In the genomic region with DNA sequence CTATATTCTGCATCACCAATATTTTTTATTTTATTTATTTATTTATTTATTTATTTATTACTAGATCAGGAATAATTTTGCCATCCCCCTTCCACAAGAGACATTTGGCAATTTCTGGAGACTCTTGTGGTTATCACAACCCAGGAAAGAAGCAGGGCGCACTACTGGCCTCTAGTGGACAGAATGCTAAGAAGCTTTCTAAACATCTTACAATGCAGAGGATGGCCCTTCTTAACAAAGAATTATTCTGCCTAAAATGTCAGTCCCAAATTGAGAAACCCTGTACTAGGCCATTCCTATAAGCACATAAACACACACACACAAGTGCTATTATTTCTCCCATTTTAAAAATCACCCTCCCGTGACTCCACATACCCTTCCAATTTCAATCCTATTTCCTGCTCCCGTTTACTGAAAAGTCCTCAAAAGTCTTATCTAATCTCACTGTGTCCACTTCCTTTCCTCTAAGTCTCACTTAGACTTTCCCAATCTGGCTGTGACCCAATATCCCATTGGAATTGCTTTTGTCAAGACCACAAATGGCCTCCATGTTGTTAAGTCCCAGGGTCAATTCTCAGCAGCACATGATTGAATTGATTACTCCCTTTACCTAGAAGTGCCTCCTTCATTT, we compare ENCODE assay signal across 8 cellular contexts. TPM values are rescaled to one million over a fixed set of nuclear protein-coding genes. Genes with fewer than 3 reads are reported as not detected.
A peak's percentile ranks its signal among the peaks of the same experiment; 100 is the strongest.
DNase-seq lines count a peak whose midpoint lies in the region; ATAC-seq and TF ChIP-seq lines count a peak whose summit lies in the region.

No MANE protein-coding gene starts in this region.

- H3K9me3 ChIP-seq in Panc1 (ENCODE audit: control insufficient read depth, insufficient read depth, low read depth, low read length) (no peaks in the 10 kb centered on the region), gastroesophageal sphincter (no peaks in the 10 kb centered on the region), trophoblast cell (ENCODE audit: insufficient read depth, low read depth, low read length) (no peaks in the 10 kb centered on the region), aorta (ENCODE audit: control insufficient read depth, low read length) (no peaks in the 10 kb centered on the region)

- H3K36me3 ChIP-seq in Panc1 (ENCODE audit: control insufficient read depth, insufficient read depth, low read length) (no peaks in the 10 kb centered on the region), gastroesophageal sphincter (no peaks in the 10 kb centered on the region), trophoblast cell (ENCODE audit: control insufficient read depth in 1 of 2, insufficient read depth in 2 of 2, low read length in 2 of 2) (no peaks in the 10 kb centered on the region), aorta (ENCODE audit: control insufficient read depth in 1 of 2, insufficient read depth in 2 of 2, low read length in 1 of 2) (no peaks in the 10 kb centered on the region)

- ATAC-seq in Panc1 (peak; percentile 82), gastroesophageal sphincter (peak; percentile 58), aorta (ENCODE audit: low FRiP score) (no peak), GM18907 (IDR thresholded peaks at IDR 0.05; ENCODE audit: unreplicated experiment) (no peak)

- no peak overlapping the region for H2BK12ac ChIP-seq in trophoblast cell (ENCODE audit: low read length)

- H3K4ac ChIP-seq in trophoblast cell (ENCODE audit: low read depth, low read length): no peak overlapping the region

- H3K4me3 ChIP-seq in Panc1 (ENCODE audit: low read depth in 2 of 2, low read length in 2 of 2): no peak overlapping the region
- no peak overlapping the region for H3K4me3 ChIP-seq in gastroesophageal sphincter
- H3K4me3 ChIP-seq in trophoblast cell (ENCODE audit: low read depth, low read length): no peak overlapping the region
- H3K4me3 ChIP-seq in aorta (ENCODE audit: low read length in 2 of 2): no peak overlapping the region

- TF ChIP-seq POLR2A in gastroesophageal sphincter (IDR thresholded peaks at IDR 0.05): no peak

- intact Hi-C loops in Panc1 (cut with micrococcal nuclease; ENCODE audit: unreplicated experiment) (loop anchor here (2.0 kb wide), 1 partner anchor 418 kb away; no protein-coding TSS in a partner anchor), aorta (cut with DNase I) (loop anchor here in 1 of 2 donors (5.0 kb wide), 1 partner anchor 105 kb away; no protein-coding TSS in a partner anchor)
- intact Hi-C loops in activated T-helper 2 cell treated with anti-CD3 and anti-CD28 coated beads, Interferon-gamma antibody, Interleukin-2, Interleukin-4, amounts not matched to agents 10 μg/mL and 5 μg/mL and 100 μg/mL, durations not matched to agents 14 hours and 24 hours and 36 hours (cut with micrococcal nuclease): loop anchor here (1.0 to 10.0 kb wide), 4 partner anchors 44 to 218 kb away; partner anchors contain the start of genes CDKN2C and RNF11

- peak; percentile 4 for DNase-seq in DMS 273 treated with DMSO at 0.1 percent for 48 hours (lab: John Stamatoyannopoulos, UW)
- peak; percentile 81 for DNase-seq in HT-29 (ENCODE audit: low spot score)
- no peak for DNase-seq in Panc1 (ENCODE audit: low read depth, low spot score)
- DNase-seq in activated T-helper 2 cell treated with anti-CD3 and anti-CD28 coated beads, Interferon-gamma antibody, Interleukin-2, Interleukin-4, amounts not matched to agents 10 μg/mL and 5 μg/mL and 100 μg/mL, durations not matched to agents 14 hours and 24 hours and 36 hours (ENCODE audit: low spot score): peak; percentile 20
- peak; percentile 66 to 93 for DNase-seq in trophoblast cell
- peak; percentile 74 to 83 for DNase-seq in aorta

- H2AFZ ChIP-seq in trophoblast cell (ENCODE audit: insufficient read depth, low read length, poor library complexity): no peak overlapping the region

- WGBS in gastroesophageal sphincter (ENCODE audit: low coverage in 1 of 2), 2 donors: 36 to 42% methylated on average over 3 of the region's 3 CpGs
- WGBS in trophoblast cell (ENCODE audit: extremely low coverage, insufficient coverage, insufficient read length): 100% methylated on average over 2 of the region's 3 CpGs
- 32 to 41% methylated on average over 3 of the region's 3 CpGs for WGBS in aorta, 2 donors

- H3K79me2 ChIP-seq in trophoblast cell (ENCODE audit: control insufficient read depth, insufficient read depth, low read length, poor library complexity): no peaks in the 10 kb centered on the region

- H3K27ac ChIP-seq in Panc1 (ENCODE audit: low read length) (no peak overlapping the region), gastroesophageal sphincter (no peak overlapping the region), trophoblast cell (ENCODE audit: low read depth, low read length) (no peak overlapping the region), aorta (ENCODE audit: low read depth in 1 of 2, low read length in 2 of 2) (no peak overlapping the region)

- H3K36me3 Mint-ChIP-seq in activated T-helper 2 cell treated with anti-CD3 and anti-CD28 coated beads, Interferon-gamma antibody, Interleukin-2, Interleukin-4, amounts not matched to agents 10 μg/mL and 5 μg/mL and 100 μg/mL, durations not matched to agents 14 hours and 24 hours and 36 hours (ENCODE audit: low read depth): no peaks in the 10 kb centered on the region

- H3K18ac ChIP-seq in trophoblast cell (ENCODE audit: low read length): no peak overlapping the region

- H3K27me3 ChIP-seq in Panc1 (ENCODE audit: control insufficient read depth, insufficient read depth, low read length): no peaks in the 10 kb centered on the region
- no peaks in the 10 kb centered on the region for H3K27me3 ChIP-seq in gastroesophageal sphincter
- H3K27me3 ChIP-seq in trophoblast cell (ENCODE audit: insufficient read depth, low read length): no peaks in the 10 kb centered on the region
- no peaks in the 10 kb centered on the region for H3K27me3 ChIP-seq in aorta (ENCODE audit: control insufficient read depth in 1 of 2, insufficient read depth in 2 of 2, low read length in 1 of 2)

- no peak overlapping the region for H3K4me3 Mint-ChIP-seq in activated T-helper 2 cell treated with anti-CD3 and anti-CD28 coated beads, Interferon-gamma antibody, Interleukin-2, Interleukin-4, amounts not matched to agents 10 μg/mL and 5 μg/mL and 100 μg/mL, durations not matched to agents 14 hours and 24 hours and 36 hours (ENCODE audit: low read depth)

- POLR2A ChIA-PET in Panc1 (lab: Charles Lee): interaction anchor here (0.6 kb wide), 2 partner anchors 396 to 444 kb away, joined by 3 to 5 read pairs; no protein-coding TSS in a partner anchor

- H3K27ac Mint-ChIP-seq in activated T-helper 2 cell treated with anti-CD3 and anti-CD28 coated beads, Interferon-gamma antibody, Interleukin-2, Interleukin-4, amounts not matched to agents 10 μg/mL and 5 μg/mL and 100 μg/mL, durations not matched to agents 14 hours and 24 hours and 36 hours: no peak overlapping the region

- CTCF ChIA-PET in Panc1 (lab: Charles Lee): interaction anchor here (0.7 kb wide), 1 partner anchor 14 kb away, joined by 3 read pairs; no protein-coding TSS in a partner anchor

- H4K8ac ChIP-seq in trophoblast cell (ENCODE audit: low read depth, low read length): no peak overlapping the region

- TF ChIP-seq CTCF in Panc1 (IDR thresholded peaks at IDR 0.05) (peak; percentile 84), gastroesophageal sphincter (IDR thresholded peaks at IDR 0.05) (peak; percentile 65 to 83 (median 75))

- no peak overlapping the region for H4K12ac ChIP-seq in trophoblast cell (ENCODE audit: low read depth, low read length)

- BruUV-seq in Panc1 (replicated peaks; lab: Mats Ljungman, UMichigan): no TSS peak

- no peak overlapping the region for H2BK5ac ChIP-seq in trophoblast cell (ENCODE audit: low read depth, low read length, poor library complexity)

- peaks cover 5% of the 10 kb centered on the region for H3K27me3 Mint-ChIP-seq in activated T-helper 2 cell treated with anti-CD3 and anti-CD28 coated beads, Interferon-gamma antibody, Interleukin-2, Interleukin-4, amounts not matched to agents 10 μg/mL and 5 μg/mL and 100 μg/mL, durations not matched to agents 14 hours and 24 hours and 36 hours (ENCODE audit: low read depth)

- H3K79me1 ChIP-seq in trophoblast cell (ENCODE audit: low read length): no peaks in the 10 kb centered on the region

- H3K9ac ChIP-seq in trophoblast cell (ENCODE audit: low read length): no peak overlapping the region

- no peak overlapping the region for H3K14ac ChIP-seq in trophoblast cell (ENCODE audit: low read length)

- no peak overlapping the region for H2AK5ac ChIP-seq in trophoblast cell (ENCODE audit: low read length)

- in situ Hi-C loops in Panc1 (cut with HindIII; ENCODE audit: low pct_unique_long_range_greater_than_20kb, low sequenced_read_pairs): no loop called here

- H3K4me2 ChIP-seq in trophoblast cell (ENCODE audit: low read length): no peak overlapping the region

- no peaks in the 10 kb centered on the region for H3K9me3 Mint-ChIP-seq in activated T-helper 2 cell treated with anti-CD3 and anti-CD28 coated beads, Interferon-gamma antibody, Interleukin-2, Interleukin-4, amounts not matched to agents 10 μg/mL and 5 μg/mL and 100 μg/mL, durations not matched to agents 14 hours and 24 hours and 36 hours

- TF ChIP-seq EP300 in gastroesophageal sphincter (IDR thresholded peaks at IDR 0.05): no peak

- H3K23ac ChIP-seq in trophoblast cell (ENCODE audit: low read length): no peak overlapping the region

- H3K4me1 ChIP-seq in Panc1 (ENCODE audit: control insufficient read depth, insufficient read depth, low read length) (no peaks in the 10 kb centered on the region), gastroesophageal sphincter (no peaks in the 10 kb centered on the region), trophoblast cell (ENCODE audit: control insufficient read depth in 1 of 2, insufficient read depth in 2 of 2, low read length in 2 of 2) (no peaks in the 10 kb centered on the region), aorta (ENCODE audit: control insufficient read depth in 1 of 2, insufficient read depth in 2 of 2, low read length in 2 of 2) (no peaks in the 10 kb centered on the region)

- H4K91ac ChIP-seq in trophoblast cell (ENCODE audit: low read depth, low read length): no peak overlapping the region

- H2BK120ac ChIP-seq in trophoblast cell (ENCODE audit: insufficient read depth, low read length, poor library complexity): no peak overlapping the region

- H3K4me1 Mint-ChIP-seq in activated T-helper 2 cell treated with anti-CD3 and anti-CD28 coated beads, Interferon-gamma antibody, Interleukin-2, Interleukin-4, amounts not matched to agents 10 μg/mL and 5 μg/mL and 100 μg/mL, durations not matched to agents 14 hours and 24 hours and 36 hours (ENCODE audit: low read depth): peaks cover 2% of the 10 kb centered on the region

RNA-seq across cellular contexts. Expression of gene RNF11, which starts 43.7 kb away (rescaled TPM):
- total RNA-seq in HT-29 (2014; rRNA removed; shearing (Covaris generic)): 40.2 and 55.8 TPM in 2 replicates
- total RNA-seq in Panc1 (2021; ENCODE audit: unreplicated experiment) (86.0 TPM), gastroesophageal sphincter (100 to 1,000 TPM in 3 of 4 donors, 10 to 100 TPM in 1; 96.7 to 156 (median 118) TPM), aorta (100 to 1,000 TPM; 116 to 151 TPM)
- polyA plus RNA-seq in Panc1 (2012; ENCODE audit: insufficient read length): 89.5 TPM
- total RNA-seq in activated T-helper 2 cell treated with anti-CD3 and anti-CD28 coated beads, Interferon-gamma antibody, Interleukin-2, Interleukin-4, amounts not matched to agents 10 μg/mL and 5 μg/mL and 100 μg/mL, durations not matched to agents 14 hours and 24 hours and 36 hours: 64.8 and 65.6 TPM in 2 replicates
- 142 and 155 TPM in 2 replicates for polyA plus RNA-seq in trophoblast cell (2013)
- 100 to 1,000 TPM; 110 to 168 TPM for polyA plus RNA-seq in aorta

Comparison
In these comparisons a context has a peak if more than half of its experiments do, and no peak if none do; other contexts are left out.
1. ATAC-seq: peak in Panc1 (single experiment) and gastroesophageal sphincter (single experiment); none in aorta (single experiment) and GM18907 (single experiment).